21 cellular contexts compared by ENCODE assay signal in genomic region chr11:45150301-45150700, GRCh38. TPM values are rescaled to one million over a fixed set of nuclear protein-coding genes. Genes with fewer than 3 reads are reported as not detected.
A peak's percentile ranks its signal among the peaks of the same experiment; 100 is the strongest.
DNase-seq lines count a peak whose midpoint lies in the region; ATAC-seq, FAIRE-seq and TF ChIP-seq lines count a peak whose summit lies in the region.
"Had no signal": no experiment of that assay in that cellular context is flagged by ENCODE, and none has a peak within 500 bp of the region (broad histone marks: within the 10 kb centered on the region; RNA-seq: fewer than 3 reads in every experiment).

No MANE protein-coding gene starts in this region.

- H3K36me3 ChIP-seq in astrocyte (ENCODE audit: insufficient read depth, low read length): no peaks in the 10 kb centered on the region
- H3K36me3 ChIP-seq: BE2C, MG63 had no signal

- H3K4me2 ChIP-seq in astrocyte (ENCODE audit: low read length): no peak overlapping the region

- H3K27me3 ChIP-seq in astrocyte (ENCODE audit: insufficient read depth, low read length): peaks cover under 1% of the 10 kb centered on the region
- H3K27me3 ChIP-seq: BE2C, MG63 had no signal

- H3K27me3 Mint-ChIP-seq in astrocyte (ENCODE audit: low read depth, unreplicated experiment) (peaks cover 3% of the 10 kb centered on the region), progenitor cell of endocrine pancreas (peaks cover 7% of the 10 kb centered on the region)

- peaks cover 50% of the 10 kb centered on the region for H4K20me1 ChIP-seq in astrocyte (ENCODE audit: insufficient read depth, low read length)

- peaks cover 37% of the 10 kb centered on the region for H3K79me2 ChIP-seq in astrocyte (ENCODE audit: insufficient read depth, low read length)

- no peak overlapping the region for H3K27ac ChIP-seq in astrocyte (ENCODE audit: low read depth, low read length)
- H3K27ac ChIP-seq: 22Rv1, GM23248 had no signal

- DNase-seq in activated CD8-positive, alpha-beta memory T cell treated with anti-CD3 and anti-CD28 coated beads for 24 hours: peak; percentile 40
- no peak for DNase-seq in activated CD8-positive, alpha-beta memory T cell treated with anti-CD3 and anti-CD28 coated beads, Interleukin-2, amount 50 U/mL, for 48 hours
- DNase-seq in astrocyte (ENCODE audit: low read depth) (no peak), islet precursor cell (peak; percentile 35), progenitor cell of endocrine pancreas (ENCODE audit: low spot score, unreplicated experiment) (no peak), H4 (ENCODE audit: low spot score) (no peak), NK-92 (lab: John Stamatoyannopoulos, UW; ENCODE audit: unreplicated experiment) (no peak)
- DNase-seq: ACHN, BE2C, Calu3, GM23248, KBM-7, MG63, NCI-H2029, NCI-H526 treated with DMSO at 0.1 percent for 48 hours, RPMI8226, SHP77 had no signal

- no peak for TF ChIP-seq CTCF in astrocyte (IDR thresholded peaks at IDR 0.05; ENCODE audit: insufficient read depth, low read depth, low read length)
- no peak for TF ChIP-seq CTCF in progenitor cell of endocrine pancreas (IDR thresholded peaks at IDR 0.05; ENCODE audit: unreplicated experiment)

- H3K4me3 Mint-ChIP-seq in astrocyte (ENCODE audit: unreplicated experiment) (no peak overlapping the region), progenitor cell of endocrine pancreas (ENCODE audit: low read depth) (no peak overlapping the region)
- H3K4me3 Mint-ChIP-seq: CD14-positive monocyte, H9 had no signal

- H3K27ac Mint-ChIP-seq in astrocyte (ENCODE audit: unreplicated experiment) (peak overlapping the region; percentile 20), progenitor cell of endocrine pancreas (peak overlapping the region; percentile 34)

- H3K9ac ChIP-seq in astrocyte (ENCODE audit: low read length): no peak overlapping the region
- H3K9ac ChIP-seq: GM23248 had no signal

- FAIRE-seq in astrocyte (lab: Jason Lieb, UNC): no peak

- no peak overlapping the region for H3K4me3 ChIP-seq in astrocyte (ENCODE audit: insufficient read depth, low read depth, low read length)
- H3K4me3 ChIP-seq: GM23248, MG63 had no signal

- H2AFZ ChIP-seq in astrocyte (ENCODE audit: low read depth, low read length): no peak overlapping the region
- H2AFZ ChIP-seq: GM23248 had no signal

- H3K4me1 ChIP-seq in astrocyte (ENCODE audit: insufficient read depth, low read length): peaks cover 15% of the 10 kb centered on the region

- no peak for ATAC-seq in GM21717 (IDR thresholded peaks at IDR 0.05; ENCODE audit: unreplicated experiment)

- H3K9me3 Mint-ChIP-seq in astrocyte (ENCODE audit: unreplicated experiment) (no peaks in the 10 kb centered on the region), progenitor cell of endocrine pancreas (ENCODE audit: low read depth) (no peaks in the 10 kb centered on the region)

- H3K4me1 Mint-ChIP-seq in astrocyte (ENCODE audit: low read depth, unreplicated experiment) (peaks cover 13% of the 10 kb centered on the region), progenitor cell of endocrine pancreas (ENCODE audit: low read depth) (peaks cover 23% of the 10 kb centered on the region)

- no peaks in the 10 kb centered on the region for H3K9me3 ChIP-seq in astrocyte (ENCODE audit: insufficient read depth, low read depth, low read length)
- H3K9me3 ChIP-seq: BE2C, MG63 had no signal

- H3K36me3 Mint-ChIP-seq in astrocyte (ENCODE audit: low read depth, unreplicated experiment) (peaks cover 2% of the 10 kb centered on the region), progenitor cell of endocrine pancreas (ENCODE audit: insufficient read depth) (no peaks in the 10 kb centered on the region)

RNA-seq across cellular contexts. Expression of gene PRDM11, which starts 3.9 kb away (rescaled TPM):
- total RNA-seq in astrocyte: 9.1 and 9.9 TPM in 2 replicates
- total RNA-seq in progenitor cell of endocrine pancreas: 23.7 and 27.1 TPM in 2 replicates
- total RNA-seq in H4 (2014; rRNA removed; shearing (Covaris generic)): 6.7 and 13.1 TPM in 2 replicates

Comparison
In these comparisons a context has a peak if more than half of its experiments do, and no peak if none do; other contexts are left out.
1. DNase-seq: peak in activated CD8-positive, alpha-beta memory T cell treated with anti-CD3 and anti-CD28 coated beads for 24 hours (single experiment) and islet precursor cell (single experiment); none in activated CD8-positive, alpha-beta memory T cell treated with anti-CD3 and anti-CD28 coated beads, Interleukin-2, amount 50 U/mL, for 48 hours (single experiment), astrocyte (single experiment), progenitor cell of endocrine pancreas (single experiment), H4 (single experiment) and NK-92 (single experiment).